In genomic region chr15:37135225-37135624, GRCh38 we compare ENCODE assay signal across 8 cellular contexts. TPM values are rescaled to one million over a fixed set of nuclear protein-coding genes. Genes with fewer than 3 reads are reported as not detected.
DNase-seq lines count a peak whose midpoint lies in the region; ATAC-seq and TF ChIP-seq lines count a peak whose summit lies in the region.

No MANE protein-coding gene starts in this region.

- peaks cover 12% of the 10 kb centered on the region for H3K4me1 ChIP-seq in BE2C

- H3K4me3 ChIP-seq in BE2C (ENCODE audit: low read depth, low read length): no peak overlapping the region
- no peak overlapping the region for H3K4me3 ChIP-seq in Jurkat, Clone E6-1 (ENCODE audit: low read length)
- H3K4me3 ChIP-seq in cardiac fibroblast (replicated peaks in 1 of 2; ENCODE audit: low read depth in 2 of 2, low read length in 2 of 2): no peak overlapping the region

- peak; percentile 83 for ATAC-seq in GM19351 (IDR thresholded peaks at IDR 0.05; ENCODE audit: unreplicated experiment)
- no peak for ATAC-seq in HG03521 (IDR thresholded peaks at IDR 0.05; ENCODE audit: unreplicated experiment)

- TF ChIP-seq CTCF in BE2C (IDR thresholded peaks at IDR 0.05; ENCODE audit: low read depth, low read length) (peak; percentile 69), cardiac fibroblast (IDR thresholded peaks at IDR 0.05; ENCODE audit: low read depth, low read length) (peak; percentile 50)

- no peaks in the 10 kb centered on the region for H3K27me3 ChIP-seq in BE2C

- H3K9me3 ChIP-seq in BE2C: no peaks in the 10 kb centered on the region

- peak; percentile 7 for DNase-seq in BE2C
- DNase-seq in Jurkat, Clone E6-1 (ENCODE audit: low read depth, low spot score): peak; percentile 28
- no peak for DNase-seq in cardiac fibroblast (ENCODE audit: low read depth in 2 of 2)
- DNase-seq in NCI-H345 (lab: John Stamatoyannopoulos, UW): no peak
- no peak for DNase-seq in stimulated activated CD4-positive, alpha-beta T cell treated with anti-CD3 and anti-CD28 coated beads, Interleukin-4, amount 100 ng/mL, for 24 hours
- no peak for DNase-seq in stimulated activated CD4-positive, alpha-beta T cell treated with anti-CD3 and anti-CD28 coated beads, Interleukin-4, amount 100 ng/mL, for 4 hours

- no peaks in the 10 kb centered on the region for H3K36me3 ChIP-seq in BE2C

RNA-seq across cellular contexts. Expression of gene MEIS2, which starts 34.9 kb away (rescaled TPM):
- polyA plus RNA-seq in BE2C (2012; ENCODE audit: insufficient read depth, insufficient read length, low read depth): 57.9 TPM
- polyA plus RNA-seq in Jurkat, Clone E6-1 (2012; ENCODE audit: insufficient read depth, insufficient read length): 14.4 TPM

Comparison
In these comparisons a context has a peak if more than half of its experiments do, and no peak if none do; other contexts are left out.
1. DNase-seq: peak in BE2C (single experiment) and Jurkat, Clone E6-1 (single experiment); none in cardiac fibroblast (0 of 2), NCI-H345 (single experiment), stimulated activated CD4-positive, alpha-beta T cell treated with anti-CD3 and anti-CD28 coated beads, Interleukin-4, amount 100 ng/mL, for 24 hours (single experiment) and stimulated activated CD4-positive, alpha-beta T cell treated with anti-CD3 and anti-CD28 coated beads, Interleukin-4, amount 100 ng/mL, for 4 hours (0 of 2).